1 cellular context compared by ENCODE assay signal in genomic region chr14:100403802-100404201, GRCh38.
TF ChIP-seq lines count a peak whose summit lies in the region.

No MANE protein-coding gene starts in this region.

TF ChIP-seq in HepG2, 621 proteins besides CTCF, POLR2A, EP300 and RAD21:
- TF ChIP-seq POGK (CRISPR knock-in tag; conservative IDR thresholded peaks at IDR 0.05) (no peak), CEBPG (CRISPR knock-in tag; IDR thresholded peaks at IDR 0.05) (0 out of 2 replicates have a peak, but pooled peaks have one; percentile 4), CEBPB (IDR thresholded peaks at IDR 0.05; ENCODE audit: borderline replicate concordance, low read depth, low read length) (0 out of 2 replicates have a peak, but pooled peaks have one; percentile 28), E2F2 (CRISPR knock-in tag; IDR thresholded peaks at IDR 0.05; ENCODE audit: borderline replicate concordance) (0 out of 2 replicates have a peak, but pooled peaks have one; percentile 31), HNF4A (CRISPR knock-in tag; IDR thresholded peaks at IDR 0.05) (peak; percentile 38; the same call in 1 of the 2 replicates)
TF ChIP-seq in HepG2: peak in this region for 4.
